Comparison of ENCODE assay signal across 1 cellular context in the genomic region with DNA sequence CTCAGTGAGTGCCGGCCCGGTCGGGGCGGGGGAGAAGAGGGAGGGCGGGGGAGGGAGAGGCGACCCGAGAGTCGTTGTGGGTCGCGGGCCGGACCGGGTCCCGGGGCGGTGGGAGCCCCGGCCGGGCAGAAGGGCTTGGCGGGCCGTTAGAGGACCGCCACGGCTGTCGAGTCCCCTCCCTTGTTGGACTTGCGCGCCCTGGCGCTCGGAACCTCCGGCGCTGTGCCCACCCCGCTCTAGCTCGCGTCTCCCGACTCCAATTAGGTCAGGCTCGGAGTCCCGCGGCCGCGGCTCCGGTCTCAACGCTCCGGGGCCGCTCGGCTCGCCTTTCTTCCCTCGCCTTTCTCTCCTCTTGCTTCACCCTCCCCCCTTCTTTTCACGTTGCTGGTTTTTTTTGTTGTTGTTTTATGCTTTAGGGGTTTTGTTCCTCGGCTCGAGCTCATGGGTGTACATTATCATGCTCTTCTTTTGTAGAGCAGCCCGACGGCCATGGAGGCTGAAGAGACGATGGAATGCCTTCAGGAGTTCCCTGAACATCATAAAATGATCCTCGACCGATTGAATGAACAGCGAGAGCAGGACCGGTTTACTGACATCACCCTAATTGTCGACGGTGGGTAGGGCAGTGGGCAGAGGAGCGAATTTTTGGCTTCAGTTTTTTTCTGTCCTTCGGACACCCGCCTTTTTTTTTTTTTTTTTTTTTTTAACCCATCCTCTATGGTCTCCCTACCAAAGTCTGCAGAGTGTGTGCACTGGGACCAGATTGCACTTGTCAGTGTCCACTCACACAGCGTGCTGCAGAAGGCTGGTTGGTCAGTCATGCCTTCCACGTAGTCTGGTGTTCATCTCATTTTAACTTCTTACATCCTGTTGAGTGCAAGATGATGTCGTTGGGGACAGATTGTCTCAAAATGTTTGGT.
A peak's percentile ranks its signal among the peaks of the same experiment; 100 is the strongest.
TF ChIP-seq lines count a peak whose summit lies in the region.

No MANE protein-coding gene starts in this region.

TF ChIP-seq in HepG2, 621 proteins besides CTCF, POLR2A, EP300 and RAD21 (continued from another document and continues in another):
- TF ChIP-seq ZNF317 (CRISPR knock-in tag; IDR thresholded peaks at IDR 0.05) (peak; percentile 47; the same call in 1 of the 2 replicates), KDM3A (CRISPR knock-in tag; IDR thresholded peaks at IDR 0.05; ENCODE audit: low read depth) (no peak), PCBP2 (optimal IDR thresholded peaks at IDR 0.05; ENCODE audit: low read depth, low read length, poor library complexity, severe bottlenecking) (no peak), ZNF607 (CRISPR knock-in tag; IDR thresholded peaks at IDR 0.05; ENCODE audit: borderline replicate concordance) (no peak), ZSCAN31 (CRISPR knock-in tag; IDR thresholded peaks at IDR 0.05; ENCODE audit: low read depth) (no peak), MXI1 (IDR thresholded peaks at IDR 0.05; ENCODE audit: borderline replicate concordance, low read depth, low read length) (no peak), ZNF781 (CRISPR knock-in tag; IDR thresholded peaks at IDR 0.05; ENCODE audit: borderline replicate concordance, not compliant biosample characterization) (no peak), ZNF768 (CRISPR knock-in tag; IDR thresholded peaks at IDR 0.05) (no peak; the same call in 1 of the 2 replicates), ZFP36L2 (CRISPR knock-in tag; IDR thresholded peaks at IDR 0.05) (no peak), ARID2 (CRISPR knock-in tag; IDR thresholded peaks at IDR 0.05; ENCODE audit: borderline replicate concordance) (no peak), ZNF101 (CRISPR knock-in tag; IDR thresholded peaks at IDR 0.05; ENCODE audit: borderline replicate concordance, low read depth) (no peak), RFXANK (CRISPR knock-in tag; IDR thresholded peaks at IDR 0.05) (no peak; the same call in 1 of the 2 replicates), EHMT2 (IDR thresholded peaks at IDR 0.05; ENCODE audit: borderline replicate concordance, low read depth, low read length) (no peak), CHCHD3 (CRISPR knock-in tag; IDR thresholded peaks at IDR 0.05) (no peak), NR2F6 (IDR thresholded peaks at IDR 0.05) (no peak), NR2F6 (CRISPR knock-in tag; IDR thresholded peaks at IDR 0.05) (no peak), ZNF660 (CRISPR knock-in tag; IDR thresholded peaks at IDR 0.05; ENCODE audit: borderline replicate concordance, low read depth) (no peak), TBP (CRISPR knock-in tag; IDR thresholded peaks at IDR 0.05) (no peak), ZBTB8A (CRISPR knock-in tag; IDR thresholded peaks at IDR 0.05; ENCODE audit: borderline replicate concordance, low read depth) (no peak), SETDB1 (CRISPR knock-in tag; IDR thresholded peaks at IDR 0.05; ENCODE audit: borderline replicate concordance) (no peak), TAF1 (CRISPR knock-in tag; IDR thresholded peaks at IDR 0.05) (no peak; the same call in 1 of the 2 replicates), FOXJ3 (CRISPR knock-in tag; IDR thresholded peaks at IDR 0.05; ENCODE audit: borderline replicate concordance) (peak; percentile 49; the same call in 1 of the 2 replicates), KDM4B (CRISPR knock-in tag; IDR thresholded peaks at IDR 0.05) (no peak), PRPF4 (IDR thresholded peaks at IDR 0.05; ENCODE audit: low read depth, low read length, poor library complexity, severe bottlenecking) (no peak), PHF5A (CRISPR knock-in tag; IDR thresholded peaks at IDR 0.05; ENCODE audit: low read depth, unreplicated experiment) (no peak), MAF1 (CRISPR knock-in tag; IDR thresholded peaks at IDR 0.05; ENCODE audit: borderline replicate concordance) (no peak), PCBP1 (IDR thresholded peaks at IDR 0.05; ENCODE audit: borderline replicate concordance, low read depth, low read length) (no peak), NR2C2 (CRISPR knock-in tag; IDR thresholded peaks at IDR 0.05; ENCODE audit: borderline replicate concordance) (no peak), RELA (CRISPR knock-in tag; IDR thresholded peaks at IDR 0.05) (no peak), ZNF720 (CRISPR knock-in tag; IDR thresholded peaks at IDR 0.05) (no peak), KMT2B (CRISPR knock-in tag; IDR thresholded peaks at IDR 0.05) (no peak), MZF1 (CRISPR knock-in tag; IDR thresholded peaks at IDR 0.05; ENCODE audit: borderline replicate concordance) (no peak), RBM22 (optimal IDR thresholded peaks at IDR 0.05; ENCODE audit: low read length) (no peak)
- TF ChIP-seq, protein P1, sequence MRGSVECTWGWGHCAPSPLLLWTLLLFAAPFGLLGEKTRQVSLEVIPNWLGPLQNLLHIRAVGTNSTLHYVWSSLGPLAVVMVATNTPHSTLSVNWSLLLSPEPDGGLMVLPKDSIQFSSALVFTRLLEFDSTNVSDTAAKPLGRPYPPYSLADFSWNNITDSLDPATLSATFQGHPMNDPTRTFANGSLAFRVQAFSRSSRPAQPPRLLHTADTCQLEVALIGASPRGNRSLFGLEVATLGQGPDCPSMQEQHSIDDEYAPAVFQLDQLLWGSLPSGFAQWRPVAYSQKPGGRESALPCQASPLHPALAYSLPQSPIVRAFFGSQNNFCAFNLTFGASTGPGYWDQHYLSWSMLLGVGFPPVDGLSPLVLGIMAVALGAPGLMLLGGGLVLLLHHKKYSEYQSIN (CRISPR knock-in tag; IDR thresholded peaks at IDR 0.05; ENCODE audit: borderline replicate concordance): no peak
- TF ChIP-seq, protein P2, sequence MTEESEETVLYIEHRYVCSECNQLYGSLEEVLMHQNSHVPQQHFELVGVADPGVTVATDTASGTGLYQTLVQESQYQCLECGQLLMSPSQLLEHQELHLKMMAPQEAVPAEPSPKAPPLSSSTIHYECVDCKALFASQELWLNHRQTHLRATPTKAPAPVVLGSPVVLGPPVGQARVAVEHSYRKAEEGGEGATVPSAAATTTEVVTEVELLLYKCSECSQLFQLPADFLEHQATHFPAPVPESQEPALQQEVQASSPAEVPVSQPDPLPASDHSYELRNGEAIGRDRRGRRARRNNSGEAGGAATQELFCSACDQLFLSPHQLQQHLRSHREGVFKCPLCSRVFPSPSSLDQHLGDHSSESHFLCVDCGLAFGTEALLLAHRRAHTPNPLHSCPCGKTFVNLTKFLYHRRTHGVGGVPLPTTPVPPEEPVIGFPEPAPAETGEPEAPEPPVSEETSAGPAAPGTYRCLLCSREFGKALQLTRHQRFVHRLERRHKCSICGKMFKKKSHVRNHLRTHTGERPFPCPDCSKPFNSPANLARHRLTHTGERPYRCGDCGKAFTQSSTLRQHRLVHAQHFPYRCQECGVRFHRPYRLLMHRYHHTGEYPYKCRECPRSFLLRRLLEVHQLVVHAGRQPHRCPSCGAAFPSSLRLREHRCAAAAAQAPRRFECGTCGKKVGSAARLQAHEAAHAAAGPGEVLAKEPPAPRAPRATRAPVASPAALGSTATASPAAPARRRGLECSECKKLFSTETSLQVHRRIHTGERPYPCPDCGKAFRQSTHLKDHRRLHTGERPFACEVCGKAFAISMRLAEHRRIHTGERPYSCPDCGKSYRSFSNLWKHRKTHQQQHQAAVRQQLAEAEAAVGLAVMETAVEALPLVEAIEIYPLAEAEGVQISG (CRISPR knock-in tag; IDR thresholded peaks at IDR 0.05): no peak; the same call in 1 of the 2 replicates
- TF ChIP-seq, protein P3, sequence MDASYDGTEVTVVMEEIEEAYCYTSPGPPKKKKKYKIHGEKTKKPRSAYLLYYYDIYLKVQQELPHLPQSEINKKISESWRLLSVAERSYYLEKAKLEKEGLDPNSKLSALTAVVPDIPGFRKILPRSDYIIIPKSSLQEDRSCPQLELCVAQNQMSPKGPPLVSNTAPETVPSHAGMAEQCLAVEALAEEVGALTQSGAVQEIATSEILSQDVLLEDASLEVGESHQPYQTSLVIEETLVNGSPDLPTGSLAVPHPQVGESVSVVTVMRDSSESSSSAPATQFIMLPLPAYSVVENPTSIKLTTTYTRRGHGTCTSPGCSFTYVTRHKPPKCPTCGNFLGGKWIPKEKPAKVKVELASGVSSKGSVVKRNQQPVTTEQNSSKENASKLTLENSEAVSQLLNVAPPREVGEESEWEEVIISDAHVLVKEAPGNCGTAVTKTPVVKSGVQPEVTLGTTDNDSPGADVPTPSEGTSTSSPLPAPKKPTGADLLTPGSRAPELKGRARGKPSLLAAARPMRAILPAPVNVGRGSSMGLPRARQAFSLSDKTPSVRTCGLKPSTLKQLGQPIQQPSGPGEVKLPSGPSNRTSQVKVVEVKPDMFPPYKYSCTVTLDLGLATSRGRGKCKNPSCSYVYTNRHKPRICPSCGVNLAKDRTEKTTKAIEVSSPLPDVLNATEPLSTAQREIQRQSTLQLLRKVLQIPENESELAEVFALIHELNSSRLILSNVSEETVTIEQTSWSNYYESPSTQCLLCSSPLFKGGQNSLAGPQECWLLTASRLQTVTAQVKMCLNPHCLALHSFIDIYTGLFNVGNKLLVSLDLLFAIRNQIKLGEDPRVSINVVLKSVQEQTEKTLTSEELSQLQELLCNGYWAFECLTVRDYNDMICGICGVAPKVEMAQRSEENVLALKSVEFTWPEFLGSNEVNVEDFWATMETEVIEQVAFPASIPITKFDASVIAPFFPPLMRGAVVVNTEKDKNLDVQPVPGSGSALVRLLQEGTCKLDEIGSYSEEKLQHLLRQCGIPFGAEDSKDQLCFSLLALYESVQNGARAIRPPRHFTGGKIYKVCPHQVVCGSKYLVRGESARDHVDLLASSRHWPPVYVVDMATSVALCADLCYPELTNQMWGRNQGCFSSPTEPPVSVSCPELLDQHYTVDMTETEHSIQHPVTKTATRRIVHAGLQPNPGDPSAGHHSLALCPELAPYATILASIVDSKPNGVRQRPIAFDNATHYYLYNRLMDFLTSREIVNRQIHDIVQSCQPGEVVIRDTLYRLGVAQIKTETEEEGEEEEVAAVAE (CRISPR knock-in tag; IDR thresholded peaks at IDR 0.05; ENCODE audit: borderline replicate concordance): no peak
- TF ChIP-seq, protein P4, sequence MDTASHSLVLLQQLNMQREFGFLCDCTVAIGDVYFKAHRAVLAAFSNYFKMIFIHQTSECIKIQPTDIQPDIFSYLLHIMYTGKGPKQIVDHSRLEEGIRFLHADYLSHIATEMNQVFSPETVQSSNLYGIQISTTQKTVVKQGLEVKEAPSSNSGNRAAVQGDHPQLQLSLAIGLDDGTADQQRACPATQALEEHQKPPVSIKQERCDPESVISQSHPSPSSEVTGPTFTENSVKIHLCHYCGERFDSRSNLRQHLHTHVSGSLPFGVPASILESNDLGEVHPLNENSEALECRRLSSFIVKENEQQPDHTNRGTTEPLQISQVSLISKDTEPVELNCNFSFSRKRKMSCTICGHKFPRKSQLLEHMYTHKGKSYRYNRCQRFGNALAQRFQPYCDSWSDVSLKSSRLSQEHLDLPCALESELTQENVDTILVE (CRISPR knock-in tag; IDR thresholded peaks at IDR 0.05): no peak
- TF ChIP-seq, protein P5, sequence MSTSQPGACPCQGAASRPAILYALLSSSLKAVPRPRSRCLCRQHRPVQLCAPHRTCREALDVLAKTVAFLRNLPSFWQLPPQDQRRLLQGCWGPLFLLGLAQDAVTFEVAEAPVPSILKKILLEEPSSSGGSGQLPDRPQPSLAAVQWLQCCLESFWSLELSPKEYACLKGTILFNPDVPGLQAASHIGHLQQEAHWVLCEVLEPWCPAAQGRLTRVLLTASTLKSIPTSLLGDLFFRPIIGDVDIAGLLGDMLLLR (CRISPR knock-in tag; IDR thresholded peaks at IDR 0.05): no peak
- TF ChIP-seq, protein P6, sequence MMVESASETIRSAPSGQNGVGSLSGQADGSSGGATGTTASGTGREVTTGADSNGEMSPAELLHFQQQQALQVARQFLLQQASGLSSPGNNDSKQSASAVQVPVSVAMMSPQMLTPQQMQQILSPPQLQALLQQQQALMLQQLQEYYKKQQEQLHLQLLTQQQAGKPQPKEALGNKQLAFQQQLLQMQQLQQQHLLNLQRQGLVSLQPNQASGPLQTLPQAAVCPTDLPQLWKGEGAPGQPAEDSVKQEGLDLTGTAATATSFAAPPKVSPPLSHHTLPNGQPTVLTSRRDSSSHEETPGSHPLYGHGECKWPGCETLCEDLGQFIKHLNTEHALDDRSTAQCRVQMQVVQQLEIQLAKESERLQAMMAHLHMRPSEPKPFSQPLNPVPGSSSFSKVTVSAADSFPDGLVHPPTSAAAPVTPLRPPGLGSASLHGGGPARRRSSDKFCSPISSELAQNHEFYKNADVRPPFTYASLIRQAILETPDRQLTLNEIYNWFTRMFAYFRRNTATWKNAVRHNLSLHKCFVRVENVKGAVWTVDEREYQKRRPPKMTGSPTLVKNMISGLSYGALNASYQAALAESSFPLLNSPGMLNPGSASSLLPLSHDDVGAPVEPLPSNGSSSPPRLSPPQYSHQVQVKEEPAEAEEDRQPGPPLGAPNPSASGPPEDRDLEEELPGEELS (CRISPR knock-in tag; IDR thresholded peaks at IDR 0.05): no peak; the same call in 1 of the 2 replicates
- TF ChIP-seq, protein P7, sequence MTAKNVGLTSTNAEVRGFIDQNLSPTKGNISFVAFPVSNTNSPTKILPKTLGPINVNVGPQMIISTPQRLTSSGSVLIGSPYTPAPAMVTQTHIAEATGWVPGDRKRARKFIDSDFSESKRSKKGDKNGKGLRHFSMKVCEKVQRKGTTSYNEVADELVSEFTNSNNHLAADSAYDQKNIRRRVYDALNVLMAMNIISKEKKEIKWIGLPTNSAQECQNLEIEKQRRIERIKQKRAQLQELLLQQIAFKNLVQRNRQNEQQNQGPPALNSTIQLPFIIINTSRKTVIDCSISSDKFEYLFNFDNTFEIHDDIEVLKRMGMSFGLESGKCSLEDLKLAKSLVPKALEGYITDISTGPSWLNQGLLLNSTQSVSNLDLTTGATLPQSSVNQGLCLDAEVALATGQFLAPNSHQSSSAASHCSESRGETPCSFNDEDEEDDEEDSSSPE (CRISPR knock-in tag; IDR thresholded peaks at IDR 0.05): no peak
- TF ChIP-seq, protein P8, sequence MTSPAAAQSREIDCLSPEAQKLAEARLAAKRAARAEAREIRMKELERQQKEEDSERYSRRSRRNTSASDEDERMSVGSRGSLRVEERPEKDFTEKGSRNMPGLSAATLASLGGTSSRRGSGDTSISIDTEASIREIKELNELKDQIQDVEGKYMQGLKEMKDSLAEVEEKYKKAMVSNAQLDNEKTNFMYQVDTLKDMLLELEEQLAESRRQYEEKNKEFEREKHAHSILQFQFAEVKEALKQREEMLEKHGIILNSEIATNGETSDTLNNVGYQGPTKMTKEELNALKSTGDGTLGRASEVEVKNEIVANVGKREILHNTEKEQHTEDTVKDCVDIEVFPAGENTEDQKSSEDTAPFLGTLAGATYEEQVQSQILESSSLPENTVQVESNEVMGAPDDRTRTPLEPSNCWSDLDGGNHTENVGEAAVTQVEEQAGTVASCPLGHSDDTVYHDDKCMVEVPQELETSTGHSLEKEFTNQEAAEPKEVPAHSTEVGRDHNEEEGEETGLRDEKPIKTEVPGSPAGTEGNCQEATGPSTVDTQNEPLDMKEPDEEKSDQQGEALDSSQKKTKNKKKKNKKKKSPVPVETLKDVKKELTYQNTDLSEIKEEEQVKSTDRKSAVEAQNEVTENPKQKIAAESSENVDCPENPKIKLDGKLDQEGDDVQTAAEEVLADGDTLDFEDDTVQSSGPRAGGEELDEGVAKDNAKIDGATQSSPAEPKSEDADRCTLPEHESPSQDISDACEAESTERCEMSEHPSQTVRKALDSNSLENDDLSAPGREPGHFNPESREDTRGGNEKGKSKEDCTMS (CRISPR knock-in tag; conservative IDR thresholded peaks at IDR 0.05): no peak
- TF ChIP-seq, protein P9, sequence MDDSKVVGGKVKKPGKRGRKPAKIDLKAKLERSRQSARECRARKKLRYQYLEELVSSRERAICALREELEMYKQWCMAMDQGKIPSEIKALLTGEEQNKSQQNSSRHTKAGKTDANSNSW (CRISPR knock-in tag; IDR thresholded peaks at IDR 0.05; ENCODE audit: borderline replicate concordance): no peak
